8 cellular contexts compared by ENCODE assay signal in genomic region chr17:28317965-28318758, GRCh38. TPM values are rescaled to one million over a fixed set of nuclear protein-coding genes. Genes with fewer than 3 reads are reported as not detected.
DNase-seq lines count a peak whose midpoint lies in the region; ATAC-seq and TF ChIP-seq lines count a peak whose summit lies in the region.

No MANE protein-coding gene starts in this region.

- peak overlapping the region; percentile 77 for H3K27ac Mint-ChIP-seq in T-helper 17 cell

- peak overlapping the region; percentile 45 to 90 (median 61) for H3K9ac ChIP-seq in skeletal muscle tissue (ENCODE audit: low read depth in 1 of 3, low read length in 3 of 3)

- intact Hi-C loops in heart right ventricle (cut with DNase I) = loop anchor here in 2 of 10 donors (2.0 kb wide), 1 partner anchor 17 kb away; the partner anchor contains the start of genes IFT20 (in 2 of the 2) and TNFAIP1 (in 2 of the 2)

- H3K4me1 ChIP-seq in heart right ventricle (peaks cover 3 to 20% (median 16%) of the 10 kb centered on the region in 9 donors), skeletal muscle tissue (ENCODE audit: control insufficient read depth in 3 of 3, insufficient read depth in 3 of 3, low read length in 3 of 3) (peaks cover 16 to 25% (median 18%) of the 10 kb centered on the region in 3 donors)

- peak; percentile 33 for DNase-seq in NCI-H748 (lab: John Stamatoyannopoulos, UW; ENCODE audit: unreplicated experiment)
- DNase-seq in NCI-H748 treated with DMSO at 0.1 percent for 48 hours (lab: John Stamatoyannopoulos, UW) = no peak
- DNase-seq in T-helper 17 cell = no peak
- no peak for DNase-seq in heart right ventricle
- DNase-seq in anterior cingulate cortex (lab: John Stamatoyannopoulos, UW) = no peak
- DNase-seq in SHP77 treated with DMSO at 0.1 percent for 48 hours (lab: John Stamatoyannopoulos, UW) = no peak

- H3K4me1 Mint-ChIP-seq in T-helper 17 cell = peaks cover 19% of the 10 kb centered on the region

- H3K36me3 ChIP-seq in heart right ventricle (no peaks in the 10 kb centered on the region), skeletal muscle tissue (ENCODE audit: control insufficient read depth in 3 of 3, insufficient read depth in 3 of 3, low read length in 3 of 3) (no peaks in the 10 kb centered on the region)

- ATAC-seq in HG02884 (IDR thresholded peaks at IDR 0.05; ENCODE audit: unreplicated experiment) = peak; percentile 11
- no peak for ATAC-seq in T-helper 17 cell
- ATAC-seq in heart right ventricle = peak in 6 of 8 donors; percentile 1 to 12 (median 2)

- WGBS in heart right ventricle, 2 donors = 9 to 10% methylated on average over 40 of the region's 40 CpGs

- no peak for TF ChIP-seq CTCF in heart right ventricle (IDR thresholded peaks at IDR 0.05)

- no peaks in the 10 kb centered on the region for H3K27me3 ChIP-seq in heart right ventricle
- H3K27me3 ChIP-seq in skeletal muscle tissue (ENCODE audit: control insufficient read depth in 3 of 3, insufficient read depth in 3 of 3, low read length in 3 of 3) = no peaks in the 10 kb centered on the region

- no peaks in the 10 kb centered on the region for H3K36me3 Mint-ChIP-seq in T-helper 17 cell (ENCODE audit: low read depth)

- no peaks in the 10 kb centered on the region for H3K9me3 ChIP-seq in T-helper 17 cell (ENCODE audit: control insufficient read depth, low read length, poor library complexity, severe bottlenecking)
- H3K9me3 ChIP-seq in heart right ventricle = no peaks in the 10 kb centered on the region
- H3K9me3 ChIP-seq in skeletal muscle tissue (ENCODE audit: control insufficient read depth in 3 of 3, low read length in 3 of 3) = no peaks in the 10 kb centered on the region

- H3K27ac ChIP-seq in heart right ventricle (peak overlapping the region in 1 of 10 donors; percentile 18), skeletal muscle tissue (ENCODE audit: low read depth, low read length) (peak overlapping the region; percentile 47)

- H3K4me3 Mint-ChIP-seq in T-helper 17 cell = peak overlapping the region; percentile 90

- H3K27me3 Mint-ChIP-seq in T-helper 17 cell = peaks cover 6% of the 10 kb centered on the region

- H3K4me3 ChIP-seq in heart right ventricle = peak overlapping the region; percentile 39 to 80 (median 62)
- peak overlapping the region; percentile 78 to 90 (median 83) for H3K4me3 ChIP-seq in skeletal muscle tissue (ENCODE audit: low read length in 3 of 3)

RNA-seq across cellular contexts. Expression of gene TMEM97, which starts 0.8 kb away (rescaled TPM):
- total RNA-seq in T-helper 17 cell = 1 to 10 TPM; 2.1 to 4.0 TPM
- total RNA-seq in heart right ventricle = 1 to 10 TPM; 2.3 to 4.4 (median 3.2) TPM
- 1 to 10 TPM; 1.6 to 5.2 TPM for polyA plus RNA-seq in heart right ventricle
- total RNA-seq in skeletal muscle tissue = 12.5 TPM

RNA-seq across cellular contexts. Expression of gene IFT20, which starts 17.1 kb away (rescaled TPM):
- 10 to 100 TPM; 60.6 to 64.6 TPM for total RNA-seq in T-helper 17 cell
- total RNA-seq in heart right ventricle = 10 to 100 TPM in 7 of 10 donors, 1 to 10 TPM in 3; 8.5 to 15.4 (median 10.8) TPM
- 10 to 100 TPM; 16.8 to 38.2 TPM for polyA plus RNA-seq in heart right ventricle
- total RNA-seq in skeletal muscle tissue = 19.8 TPM

RNA-seq across cellular contexts. Expression of gene TNFAIP1, which starts 17.4 kb away (rescaled TPM):
- total RNA-seq in T-helper 17 cell (10 to 100 TPM in 1 of 2 donors, 1 to 10 TPM in 1; 8.8 to 14.0 TPM), heart right ventricle (10 to 100 TPM; 33.0 to 87.6 (median 45.8) TPM), skeletal muscle tissue (18.8 TPM)
- 10 to 100 TPM; 15.1 to 33.8 TPM for polyA plus RNA-seq in heart right ventricle

RNA-seq across cellular contexts. Expression of gene POLDIP2, which starts 39.2 kb away (rescaled TPM):
- total RNA-seq in T-helper 17 cell = 10 to 100 TPM; 24.6 to 30.7 TPM
- total RNA-seq in heart right ventricle = 100 to 1,000 TPM; 144 to 176 (median 160) TPM
- 100 to 1,000 TPM in 1 of 2 donors, 10 to 100 TPM in 1; 66.4 to 149 TPM for polyA plus RNA-seq in heart right ventricle
- 44.4 TPM for total RNA-seq in skeletal muscle tissue

RNA-seq across cellular contexts. Expression of gene SEBOX, which starts 46.8 kb away (rescaled TPM):
- not detected for total RNA-seq in T-helper 17 cell
- total RNA-seq in heart right ventricle = not detected
- polyA plus RNA-seq in heart right ventricle = not detected
- not detected for total RNA-seq in skeletal muscle tissue
